31 cellular contexts compared by ENCODE assay signal in genomic region chr12:94320109-94320508, GRCh38.
"Had no signal": no experiment of that assay in that cellular context is flagged by ENCODE, and none has a peak within 500 bp of the region (broad histone marks: within the 10 kb centered on the region; RNA-seq: fewer than 3 reads in every experiment).

No MANE protein-coding gene starts in this region.

- H3K4me1 ChIP-seq: pancreas, prostate gland, right atrium auricular region, right lobe of liver, suprapubic skin, testis, tibial artery, transverse colon, uterus had no signal

- H3K27me3 ChIP-seq: neutrophil, pancreas, right atrium auricular region, right lobe of liver, spleen, suprapubic skin, testis, tibial artery, transverse colon, upper lobe of right lung, uterus had no signal

- H3K27ac ChIP-seq: neutrophil, pancreas, prostate gland, right atrium auricular region, right lobe of liver, skin epidermis, spleen, suprapubic skin, testis, tibial artery, transverse colon, upper lobe of right lung, uterus had no signal

- H3K27ac Mint-ChIP-seq: natural killer cell treated with Interleukin-12 subunit alpha and Interleukin-12 subunit beta and Interleukin-15 and Interleukin-18, amount 100 ng/mL, for 72 hours; nephron progenitor cell; stimulated activated naive CD8-positive, alpha-beta T cell treated with anti-CD3 and anti-CD28 coated beads, Interleukin-15, amount 100 ng/mL, for 72 hours; type B pancreatic cell had no signal

- H3K27me3 Mint-ChIP-seq: naive B cell; naive thymus-derived CD8-positive, alpha-beta T cell; natural killer cell treated with Interleukin-12 subunit alpha and Interleukin-12 subunit beta and Interleukin-15 and Interleukin-18, amount 100 ng/mL, for 72 hours; stimulated activated naive CD8-positive, alpha-beta T cell treated with anti-CD3 and anti-CD28 coated beads, Interleukin-15, amount 100 ng/mL, for 72 hours; type B pancreatic cell had no signal

- DNase-seq: naive B cell; naive thymus-derived CD8-positive, alpha-beta T cell; nephron progenitor cell; nucleus accumbens; pancreas; retina; right lobe of liver; spleen; stimulated activated CD4-positive, alpha-beta T cell treated with anti-CD3 and anti-CD28 coated beads, Interleukin-12 subunit alpha, Interleukin-12 subunit beta, amount 100 ng/mL, for 4 hours; stimulated activated CD4-positive, alpha-beta T cell treated with anti-CD3 and anti-CD28 coated beads, Interleukin-1b, Interleukin-23, amount 100 ng/mL, for 48 hours; stimulated activated CD4-positive, alpha-beta T cell treated with anti-CD3 and anti-CD28 coated beads, Interleukin-4, amount 100 ng/mL, for 1 hour; stimulated activated CD4-positive, alpha-beta T cell treated with anti-CD3 and anti-CD28 coated beads, Interleukin-4, amount 100 ng/mL, for 4 hours; stimulated activated CD8-positive, alpha-beta memory T cell treated with anti-CD3 and anti-CD28 coated beads, Interleukin-4, amount 100 ng/mL, for 48 hours; stimulated activated naive CD4-positive, alpha-beta T cell; stimulated activated naive CD8-positive, alpha-beta T cell treated with anti-CD3 and anti-CD28 coated beads, Interleukin-15, amount 100 ng/mL, for 72 hours; stimulated activated naive CD8-positive, alpha-beta T cell treated with anti-CD3 and anti-CD28 coated beads, Interleukin-15, Interleukin-2, amounts not matched to agents 100 U/mL and 50 U/mL, for 24 hours; substantia nigra; testis; tibial artery; transverse colon; upper lobe of right lung; uterus had no signal

- ATAC-seq: naive thymus-derived CD8-positive, alpha-beta T cell; natural killer cell treated with Interleukin-12 subunit alpha and Interleukin-12 subunit beta and Interleukin-15 and Interleukin-18, amount 100 ng/mL, for 72 hours; pancreas; right lobe of liver; stimulated activated naive CD8-positive, alpha-beta T cell treated with anti-CD3 and anti-CD28 coated beads, Interleukin-15, amount 100 ng/mL, for 72 hours; stimulated activated naive CD8-positive, alpha-beta T cell treated with anti-CD3 and anti-CD28 coated beads, Interleukin-15, Interleukin-2, amounts not matched to agents 100 U/mL and 50 U/mL, for 24 hours; upper lobe of right lung had no signal

- H3K4me3 ChIP-seq: pancreas, prostate gland, right atrium auricular region, right lobe of liver, skin epidermis, smooth muscle cell, spleen, suprapubic skin, testis, tibial artery, transverse colon, upper lobe of right lung, uterus had no signal

- H3K4me2 ChIP-seq: smooth muscle cell had no signal

- FAIRE-seq: pancreas had no signal

- H3K4me1 Mint-ChIP-seq: nephron progenitor cell, neural crest cell had no signal

- H3K36me3 ChIP-seq: pancreas, prostate gland, right lobe of liver, upper lobe of right lung, uterus had no signal

- H3K9me3 ChIP-seq: neutrophil, pancreas, prostate gland, testis had no signal

- H3K4me3 Mint-ChIP-seq: natural killer cell treated with Interleukin-12 subunit alpha and Interleukin-12 subunit beta and Interleukin-15 and Interleukin-18, amount 100 ng/mL, for 72 hours; nephron progenitor cell; neural crest cell; stimulated activated naive CD8-positive, alpha-beta T cell treated with anti-CD3 and anti-CD28 coated beads, Interleukin-15, amount 100 ng/mL, for 72 hours; type B pancreatic cell had no signal
